Comparison of ENCODE assay signal across 29 cellular contexts in genomic region chr14:34965365-34965764, GRCh38.
"Had no signal": no experiment of that assay in that cellular context is flagged by ENCODE, and none has a peak within 500 bp of the region (broad histone marks: within the 10 kb centered on the region; RNA-seq: fewer than 3 reads in every experiment).

No MANE protein-coding gene starts in this region.

- H3K27ac ChIP-seq: adrenal gland, SJSA1 had no signal

- H3K27ac Mint-ChIP-seq: activated B cell treated with CpG ODN at 0.5 μM for 24 hours; activated CD8-positive, alpha-beta memory T cell treated with anti-CD3 and anti-CD28 coated beads, Interleukin-2, amount 10 ng/mL, durations not matched to agents 7 days and 5 days; activated naive CD8-positive, alpha-beta T cell treated with anti-CD3 and anti-CD28 coated beads, Interleukin-2, amount 10 ng/mL, durations not matched to agents 7 days and 5 days had no signal

- H3K9me3 ChIP-seq: adrenal gland, SJSA1 had no signal

- H3K4me3 Mint-ChIP-seq: activated B cell treated with CpG ODN at 0.5 μM for 24 hours; activated CD4-positive, alpha-beta T cell treated with anti-CD3 and anti-CD28 coated beads, Interleukin-2, amount 10 ng/mL, durations not matched to agents 24 days and 14 days; activated CD8-positive, alpha-beta memory T cell treated with anti-CD3 and anti-CD28 coated beads, Interleukin-2, amount 10 ng/mL, durations not matched to agents 7 days and 5 days; activated naive CD4-positive, alpha-beta T cell treated with anti-CD3 and anti-CD28 coated beads for 36 hours; activated naive CD8-positive, alpha-beta T cell treated with anti-CD3 and anti-CD28 coated beads, Interleukin-2, amount 10 ng/mL, durations not matched to agents 7 days and 5 days; activated T-cell treated with anti-CD3 and anti-CD28 coated beads, Interleukin-2, amount 50 U/mL, for 24 hours; activated T-helper 1 cell treated with anti-CD3 and anti-CD28 coated beads, Interleukin-12 subunit alpha, Interleukin-12 subunit beta, Interleukin-2, Interleukin-4 antibody, amounts not matched to agents 30 ng/mL and 10 ng/mL and 1 ng/mL, durations not matched to agents 14 hours and 24 hours and 36 hours had no signal

- FAIRE-seq: TTC549 had no signal

- H3K4me1 Mint-ChIP-seq: activated B cell treated with CpG ODN at 0.5 μM for 24 hours had no signal

- H3K27me3 Mint-ChIP-seq: activated B cell treated with CpG ODN at 0.5 μM for 24 hours; activated CD4-positive, alpha-beta T cell treated with anti-CD3 and anti-CD28 coated beads, Interleukin-2, amount 10 ng/mL, durations not matched to agents 24 days and 14 days; activated CD8-positive, alpha-beta memory T cell treated with anti-CD3 and anti-CD28 coated beads, Interleukin-2, amount 10 ng/mL, durations not matched to agents 7 days and 5 days; activated naive CD8-positive, alpha-beta T cell treated with anti-CD3 and anti-CD28 coated beads, Interleukin-2, amount 10 ng/mL, durations not matched to agents 7 days and 5 days; activated T-cell treated with anti-CD3 and anti-CD28 coated beads, Interleukin-2, amount 50 U/mL, for 24 hours had no signal

- H3K9me3 Mint-ChIP-seq: activated B cell treated with CpG ODN at 0.5 μM for 24 hours; activated CD4-positive, alpha-beta T cell treated with anti-CD3 and anti-CD28 coated beads, Interleukin-2, amount 10 ng/mL, durations not matched to agents 24 days and 14 days; activated naive CD4-positive, alpha-beta T cell treated with anti-CD3 and anti-CD28 coated beads for 36 hours; activated naive CD8-positive, alpha-beta T cell treated with anti-CD3 and anti-CD28 coated beads, Interleukin-2, amount 10 ng/mL, durations not matched to agents 7 days and 5 days; activated T-cell treated with anti-CD3 and anti-CD28 coated beads, Interleukin-2, amount 50 U/mL, for 24 hours; activated T-helper 1 cell treated with anti-CD3 and anti-CD28 coated beads, Interleukin-12 subunit alpha, Interleukin-12 subunit beta, Interleukin-2, Interleukin-4 antibody, amounts not matched to agents 30 ng/mL and 10 ng/mL and 1 ng/mL, durations not matched to agents 14 hours and 24 hours and 36 hours had no signal

- H3K4me3 ChIP-seq: adrenal gland, SJSA1 had no signal

- H3K27me3 ChIP-seq: adrenal gland, SJSA1 had no signal

- H3K4me1 ChIP-seq: adrenal gland, SJSA1 had no signal

- H3K36me3 ChIP-seq: SJSA1 had no signal

- DNase-seq: activated B cell treated with CpG ODN at 0.5 μM for 24 hours; activated CD4-positive, alpha-beta T cell treated with anti-CD3 and anti-CD28 coated beads for 1 hour; activated CD4-positive, alpha-beta T cell treated with anti-CD3 and anti-CD28 coated beads, Interleukin-2, amount 10 ng/mL, durations not matched to agents 24 days and 14 days; activated CD4-positive, alpha-beta T cell treated with anti-CD3 and anti-CD28 coated beads, Interleukin-2, amount 50 U/mL, for 48 hours; activated CD8-positive, alpha-beta memory T cell treated with anti-CD3 and anti-CD28 coated beads, Interleukin-2, amount 10 ng/mL, durations not matched to agents 7 days and 5 days; activated effector memory CD4-positive, alpha-beta T cell treated with anti-CD3 and anti-CD28 coated beads, Interleukin-2, amount 50 U/mL, for 16 hours; activated naive CD4-positive, alpha-beta T cell treated with anti-CD3 and anti-CD28 coated beads for 36 hours; activated naive CD8-positive, alpha-beta T cell treated with anti-CD3 and anti-CD28 coated beads, Interleukin-2, amount 10 ng/mL, durations not matched to agents 7 days and 5 days; activated T-cell treated with anti-CD3 and anti-CD28 coated beads, Interleukin-2, amount 50 U/mL, for 24 hours; adrenal gland; anterior cingulate cortex; caudate nucleus; NCI-H1105 treated with DMSO at 0.1 percent for 48 hours; NCI-H1436 treated with DMSO at 0.1 percent for 48 hours; NCI-H187 treated with DMSO at 0.1 percent for 48 hours; NCI-H2081 treated with DMSO at 0.1 percent for 48 hours; NCI-H2171; NCI-H226; NCI-H526 treated with DMSO at 0.1 percent for 48 hours; NCI-H82; RPMI8226; SHP77; T-helper 2 cell; T1000 had no signal

- ATAC-seq: activated CD8-positive, alpha-beta memory T cell treated with anti-CD3 and anti-CD28 coated beads, Interleukin-2, amount 10 ng/mL, durations not matched to agents 7 days and 5 days; Panc1; SK-N-SH treated with all-trans-retinoic acid at 6 μM for 48 hours had no signal
